ENCODE assay signal across 8 cellular contexts in genomic region chr9:125428060-125428481, GRCh38.
DNase-seq lines count a peak whose midpoint lies in the region; ATAC-seq and TF ChIP-seq lines count a peak whose summit lies in the region.

No MANE protein-coding gene starts in this region.

- POLR2A ChIA-PET in activated CD4-positive, alpha-beta T cell treated with anti-CD3 and anti-CD28 coated beads for 36 hours (lab: Charles Lee), result no interaction called here

- no peak overlapping the region for H3K27ac Mint-ChIP-seq in activated CD4-positive, alpha-beta T cell treated with anti-CD3 and anti-CD28 coated beads for 36 hours

- no peaks in the 10 kb centered on the region for H3F3A ChIP-seq in MM.1S (ENCODE audit: insufficient read depth, low read length)

- H3K9me3 Mint-ChIP-seq in activated CD4-positive, alpha-beta T cell treated with anti-CD3 and anti-CD28 coated beads for 36 hours (ENCODE audit: low read depth), result no peaks in the 10 kb centered on the region

- no peaks in the 10 kb centered on the region for H3K9me2 ChIP-seq in MM.1S (replicated peaks; ENCODE audit: insufficient read depth, low read length)

- H3K4me1 ChIP-seq in MM.1S (ENCODE audit: low read length), result no peaks in the 10 kb centered on the region
- H3K4me1 ChIP-seq in psoas muscle, result no peaks in the 10 kb centered on the region

- intact Hi-C loops in activated CD4-positive, alpha-beta T cell treated with anti-CD3 and anti-CD28 coated beads for 36 hours (cut with DNase I, micrococcal nuclease), result loop anchor here in 1 of 2 experiments (1.0 kb wide), 1 partner anchor 203 kb away; no protein-coding TSS in a partner anchor
- intact Hi-C loops in psoas muscle (cut with DNase I), result loop anchor here in 1 of 2 donors (5.0 kb wide), 1 partner anchor 1076 kb away; no protein-coding TSS in a partner anchor

- CTCF ChIA-PET in activated CD4-positive, alpha-beta T cell treated with anti-CD3 and anti-CD28 coated beads for 36 hours (lab: Charles Lee), result interaction anchor here (0.6 kb wide), 1 partner anchor 348 kb away, joined by 3 read pairs; no protein-coding TSS in a partner anchor

- TF ChIP-seq CTCF in MM.1S (IDR thresholded peaks at IDR 0.05; ENCODE audit: low read length) (peak; percentile 64), cardiac fibroblast (IDR thresholded peaks at IDR 0.05; ENCODE audit: low read depth, low read length) (peak; percentile 49), psoas muscle (IDR thresholded peaks at IDR 0.05) (peak; percentile 48)

- H3K9me3 ChIP-seq in MM.1S (replicated peaks; ENCODE audit: insufficient read depth, low read length), result no peaks in the 10 kb centered on the region
- no peaks in the 10 kb centered on the region for H3K9me3 ChIP-seq in psoas muscle

- no peak overlapping the region for H2AFZ ChIP-seq in MM.1S (ENCODE audit: low read length)

- H3K27ac ChIP-seq in MM.1S (ENCODE audit: low read length) (no peak overlapping the region), psoas muscle (no peak overlapping the region)

- no peaks in the 10 kb centered on the region for H3K27me3 Mint-ChIP-seq in activated CD4-positive, alpha-beta T cell treated with anti-CD3 and anti-CD28 coated beads for 36 hours

- DNase-seq in activated CD4-positive, alpha-beta T cell treated with anti-CD3 and anti-CD28 coated beads for 36 hours, result peak; percentile 61
- no peak for DNase-seq in activated CD4-positive, alpha-beta T cell treated with anti-CD3 and anti-CD28 coated beads, Interleukin-2, amount 50 U/mL, for 4 hours
- DNase-seq in MM.1S (peak; percentile 7), cardiac fibroblast (ENCODE audit: low read depth in 2 of 2) (peak in 1 of 2 donors; percentile 17), psoas muscle (peak in 1 of 2 donors; percentile 58), midbrain (lab: John Stamatoyannopoulos, UW) (no peak)
- DNase-seq in central memory CD4-positive, alpha-beta T cell, result no peak

- no peaks in the 10 kb centered on the region for H3K79me2 ChIP-seq in MM.1S (ENCODE audit: low read length)

- H3K36me3 ChIP-seq in MM.1S (replicated peaks; ENCODE audit: insufficient read depth, low read length) (no peaks in the 10 kb centered on the region), psoas muscle (ENCODE audit: insufficient read depth in 1 of 2, low read depth in 1 of 2) (no peaks in the 10 kb centered on the region)

- H3K36me3 Mint-ChIP-seq in activated CD4-positive, alpha-beta T cell treated with anti-CD3 and anti-CD28 coated beads for 36 hours (ENCODE audit: low read depth), result no peaks in the 10 kb centered on the region

- no peak overlapping the region for H3K4me2 ChIP-seq in MM.1S (ENCODE audit: low read depth, low read length)

- no peaks in the 10 kb centered on the region for H3K4me1 Mint-ChIP-seq in activated CD4-positive, alpha-beta T cell treated with anti-CD3 and anti-CD28 coated beads for 36 hours

- peak; percentile 47 for ATAC-seq in activated CD4-positive, alpha-beta T cell treated with anti-CD3 and anti-CD28 coated beads for 36 hours
- ATAC-seq in psoas muscle (peak; percentile 53 to 85 (median 69)), HG03175 (IDR thresholded peaks at IDR 0.05; ENCODE audit: unreplicated experiment) (no peak)

- no peaks in the 10 kb centered on the region for H3K27me3 ChIP-seq in MM.1S (replicated peaks; ENCODE audit: insufficient read depth, low read length)
- no peaks in the 10 kb centered on the region for H3K27me3 ChIP-seq in psoas muscle (ENCODE audit: insufficient read depth in 3 of 3, low read length in 2 of 3)

- no peaks in the 10 kb centered on the region for H4K20me1 ChIP-seq in MM.1S (ENCODE audit: insufficient read depth, low read length)

- H3K4me3 ChIP-seq in MM.1S (ENCODE audit: low read length) (no peak overlapping the region), cardiac fibroblast (replicated peaks in 1 of 2; ENCODE audit: low read depth in 2 of 2, low read length in 2 of 2) (no peak overlapping the region), psoas muscle (no peak overlapping the region)

- no peak overlapping the region for H3K9ac ChIP-seq in MM.1S (ENCODE audit: low read length)

- H3K4me3 Mint-ChIP-seq in activated CD4-positive, alpha-beta T cell treated with anti-CD3 and anti-CD28 coated beads for 36 hours, result no peak overlapping the region

- WGBS in psoas muscle, 3 donors, result 83 to 90% (median 84%) methylated on average over 6 of the region's 6 CpGs

Comparison
In these comparisons a context has a peak if more than half of its experiments do, and no peak if none do; other contexts are left out.
1. DNase-seq: peak in activated CD4-positive, alpha-beta T cell treated with anti-CD3 and anti-CD28 coated beads for 36 hours (single experiment) and MM.1S (single experiment); none in activated CD4-positive, alpha-beta T cell treated with anti-CD3 and anti-CD28 coated beads, Interleukin-2, amount 50 U/mL, for 4 hours (0 of 2), central memory CD4-positive, alpha-beta T cell (single experiment) and midbrain (single experiment).
2. Peak in every context shown above with its lines, with median percentiles within 50 percentile points of each other: CTCF ChIP-seq.